16 cellular contexts compared by ENCODE assay signal in the genomic region with DNA sequence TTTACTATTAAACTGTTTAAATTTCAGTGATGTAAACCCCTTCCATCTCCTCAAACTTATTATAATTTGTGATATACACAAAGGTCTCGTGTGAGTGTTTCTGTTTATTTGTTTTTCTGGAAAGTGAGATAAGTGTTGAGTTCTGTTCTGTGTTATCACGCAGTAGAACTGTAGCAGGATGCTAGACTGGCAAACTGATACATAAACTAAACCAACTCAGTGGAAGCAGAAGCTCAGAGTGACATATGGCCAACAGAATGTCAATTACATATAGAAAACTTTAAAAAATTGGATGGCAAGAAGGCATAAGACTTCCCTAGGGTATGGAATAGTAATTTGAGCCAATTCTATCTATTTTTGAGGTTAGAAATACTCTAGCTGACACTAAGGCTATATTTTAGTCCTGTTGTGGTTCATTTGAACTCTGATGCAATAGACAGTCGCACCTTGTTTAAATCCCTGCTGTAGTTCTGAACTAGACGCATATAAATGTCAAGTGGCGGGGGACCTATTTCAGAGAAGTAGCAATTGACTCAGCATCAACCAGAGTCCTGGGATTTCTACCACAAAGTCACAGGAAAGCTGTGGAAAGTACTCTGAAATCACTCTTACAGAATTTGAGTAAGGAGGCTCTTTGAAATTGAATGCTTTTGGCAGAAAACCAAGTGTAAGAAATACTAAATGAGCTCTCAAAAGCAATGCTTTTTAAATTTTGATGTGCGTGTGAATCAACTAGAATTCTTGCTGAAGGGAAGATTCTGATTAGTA.
DNase-seq lines count a peak whose midpoint lies in the region; ATAC-seq and TF ChIP-seq lines count a peak whose summit lies in the region.
"Had no signal": no experiment of that assay in that cellular context is flagged by ENCODE, and none has a peak within 500 bp of the region (broad histone marks: within the 10 kb centered on the region; RNA-seq: fewer than 3 reads in every experiment).

No MANE protein-coding gene starts in this region.

- ATAC-seq in body of pancreas (no peak), GM18873 (IDR thresholded peaks at IDR 0.05; ENCODE audit: low FRiP score, unreplicated experiment) (no peak)
- ATAC-seq: lower lobe of right lung, sciatic nerve had no signal

- no peak for TF ChIP-seq CTCF in mammary epithelial cell (conservative IDR thresholded peaks at IDR 0.05 in 1 of 2, IDR thresholded peaks at IDR 0.05 in 1 of 2; ENCODE audit: extremely low read depth in 1 of 2, insufficient read depth in 1 of 2, low read depth in 1 of 2, low read length in 2 of 2)
- no peak for TF ChIP-seq CTCF in breast epithelium (IDR thresholded peaks at IDR 0.05)
- TF ChIP-seq CTCF in body of pancreas (IDR thresholded peaks at IDR 0.05): no peak

- H3K79me2 ChIP-seq in mammary epithelial cell (ENCODE audit: insufficient read depth, low read length): no peaks in the 10 kb centered on the region
- H3K79me2 ChIP-seq: parathyroid adenoma had no signal

- H3K4me2 ChIP-seq in mammary epithelial cell (ENCODE audit: insufficient read depth, low read depth, low read length): no peak overlapping the region

- H2AFZ ChIP-seq in mammary epithelial cell (ENCODE audit: low read depth, low read length): peak overlapping the region; percentile 5
- H2AFZ ChIP-seq: parathyroid adenoma had no signal

- H3K27ac ChIP-seq in mammary epithelial cell (ENCODE audit: insufficient read depth, low read depth, low read length) (peak overlapping the region; percentile 100), breast epithelium (no peak overlapping the region), body of pancreas (peak overlapping the region in 3 of 4 donors; percentile 34 to 74 (median 71))
- H3K27ac ChIP-seq: lower lobe of right lung, parathyroid adenoma had no signal

- TF ChIP-seq POLR2A in breast epithelium (IDR thresholded peaks at IDR 0.05) (no peak), body of pancreas (IDR thresholded peaks at IDR 0.05) (no peak)

- H3K9me3 ChIP-seq in mammary epithelial cell (replicated peaks; ENCODE audit: insufficient read depth, low read length) (no peaks in the 10 kb centered on the region), breast epithelium (no peaks in the 10 kb centered on the region), body of pancreas (no peaks in the 10 kb centered on the region)
- H3K9me3 ChIP-seq: lower lobe of right lung had no signal

- 96% methylated on average over 6 of the region's 6 CpGs for WGBS in mammary epithelial cell (ENCODE audit: low coverage, missing lambda C conversion rate)
- WGBS in body of pancreas, 2 donors: 67 to 73% methylated on average over 6 of the region's 6 CpGs

- dilution Hi-C loops in mammary epithelial cell (cut with HindIII; ENCODE audit: low sequenced_read_pairs): no loop called here

- H4K20me1 ChIP-seq in mammary epithelial cell (ENCODE audit: insufficient read depth, low read length): no peaks in the 10 kb centered on the region

- no TSS peak for BruUV-seq in mammary epithelial cell (replicated peaks; lab: Mats Ljungman, UMichigan)

- H3K9ac ChIP-seq in mammary epithelial cell (ENCODE audit: insufficient read depth, low read length): peak overlapping the region; percentile 17
- H3K9ac ChIP-seq: parathyroid adenoma had no signal

- H3K36me3 ChIP-seq in mammary epithelial cell (ENCODE audit: insufficient read depth, low read length): no peaks in the 10 kb centered on the region
- H3K36me3 ChIP-seq in breast epithelium: no peaks in the 10 kb centered on the region
- H3K36me3 ChIP-seq in body of pancreas (replicated peaks in 1 of 2; ENCODE audit: insufficient read depth in 1 of 2, low read depth in 2 of 2): no peaks in the 10 kb centered on the region
- H3K36me3 ChIP-seq: lower lobe of right lung had no signal

- in situ Hi-C loops in mammary epithelial cell (cut with MboI; ENCODE audit: low sequenced_read_pairs in 2 of 2): loop anchor here in 1 of 2 donors (25.0 kb wide), 1 partner anchor 161 kb away; no protein-coding TSS in a partner anchor

- peaks cover 52% of the 10 kb centered on the region for H3K4me1 ChIP-seq in mammary epithelial cell (ENCODE audit: insufficient read depth, low read length)
- no peaks in the 10 kb centered on the region for H3K4me1 ChIP-seq in breast epithelium
- H3K4me1 ChIP-seq in body of pancreas: peaks cover 29% of the 10 kb centered on the region
- H3K4me1 ChIP-seq: lower lobe of right lung, parathyroid adenoma had no signal

- H3K27me3 ChIP-seq in mammary epithelial cell (ENCODE audit: insufficient read depth, low read length): no peaks in the 10 kb centered on the region
- no peaks in the 10 kb centered on the region for H3K27me3 ChIP-seq in breast epithelium
- no peaks in the 10 kb centered on the region for H3K27me3 ChIP-seq in body of pancreas

- H3K4me3 ChIP-seq in mammary epithelial cell (replicated peaks in 1 of 3; ENCODE audit: insufficient read depth in 1 of 3, low read depth in 2 of 3, low read length in 3 of 3) (no peak overlapping the region), breast epithelium (no peak overlapping the region), body of pancreas (no peak overlapping the region)
- H3K4me3 ChIP-seq: lower lobe of right lung had no signal

- CTCF ChIA-PET in mammary epithelial cell (lab: Charles Lee; ENCODE audit: low non-redundant PET): no interaction called here

- DNase-seq in mammary epithelial cell (no peak), breast epithelium (ENCODE audit: low spot score in 2 of 2) (no peak), NCI-H69 (lab: John Stamatoyannopoulos, UW) (peak; percentile 2), body of pancreas (no peak), Kasumi-1 (lab: John Stamatoyannopoulos, UW) (no peak), activated gamma-delta T cell (lab: John Stamatoyannopoulos, UW) (no peak)
- DNase-seq: activated CD4-positive, CD25-positive, alpha-beta regulatory T cell; dermis blood vessel endothelial cell; lower lobe of right lung; NCI-H187 treated with DMSO at 0.1 percent for 48 hours; NCI-H524 treated with DMSO at 0.1 percent for 48 hours; SIG-M5; stimulated activated naive CD4-positive, alpha-beta T cell had no signal

- intact Hi-C loops in mammary epithelial cell (cut with micrococcal nuclease): no loop called here
- intact Hi-C loops in breast epithelium (cut with DNase I; ENCODE audit: low total_unique reads): no loop called here
- intact Hi-C loops in body of pancreas (cut with DNase I): no loop called here

Comparison
In these comparisons a context has a peak if more than half of its experiments do, and no peak if none do; other contexts are left out.
1. H3K27ac ChIP-seq: peak in mammary epithelial cell (single experiment) and body of pancreas (3 of 4); none in breast epithelium (0 of 2).